ENCODE assay signal across 13 cellular contexts in genomic region chr6:170004585-170005210, GRCh38.
"Had no signal": no experiment of that assay in that cellular context is flagged by ENCODE, and none has a peak within 500 bp of the region (broad histone marks: within the 10 kb centered on the region; RNA-seq: fewer than 3 reads in every experiment).

No MANE protein-coding gene starts in this region.

- H3K27me3 ChIP-seq: pancreas had no signal

- H3K27ac Mint-ChIP-seq: activated T-cell treated with anti-CD3 and anti-CD28 coated beads, Interleukin-2, amount 50 U/mL, for 72 hours; immature natural killer cell; mesothelial cell of epicardium; stimulated activated effector memory CD8-positive, alpha-beta T cell treated with anti-CD3 and anti-CD28 coated beads, Interleukin-12 subunit alpha, Interleukin-12 subunit beta, amount 100 ng/mL, for 72 hours had no signal

- ATAC-seq: activated CD4-positive, CD25-positive, alpha-beta regulatory T cell treated with anti-CD3 and anti-CD28 coated beads, Interleukin-2, amount 50 U/mL, for 24 hours; activated T-cell treated with anti-CD3 and anti-CD28 coated beads, Interleukin-2, amount 50 U/mL, for 72 hours; lower lobe of right lung; pancreas; stimulated activated effector memory CD8-positive, alpha-beta T cell treated with anti-CD3 and anti-CD28 coated beads, Interleukin-12 subunit alpha, Interleukin-12 subunit beta, amount 100 ng/mL, for 72 hours had no signal

- DNase-seq: activated CD4-positive, alpha-beta T cell treated with anti-CD3 and anti-CD28 coated beads, Interleukin-2, amount 50 U/mL, for 1 hour; activated gamma-delta T cell treated with Interleukin-2 at 50 U/mL for 16 hours; activated T-cell treated with anti-CD3 and anti-CD28 coated beads, Interleukin-2, amount 50 U/mL, for 72 hours; immature natural killer cell; lower lobe of right lung; pancreas; stimulated activated CD4-positive, alpha-beta T cell treated with anti-CD3 and anti-CD28 coated beads, Interleukin-12 subunit alpha, Interleukin-12 subunit beta, amount 100 ng/mL, for 4 hours; T-helper 1 cell; T1000 had no signal

- H3K36me3 ChIP-seq: lower lobe of right lung, pancreas had no signal

- H3K36me3 Mint-ChIP-seq: stimulated activated effector memory CD8-positive, alpha-beta T cell treated with anti-CD3 and anti-CD28 coated beads, Interleukin-12 subunit alpha, Interleukin-12 subunit beta, amount 100 ng/mL, for 72 hours had no signal

- H3K9me3 ChIP-seq: pancreas had no signal

- H3K4me3 Mint-ChIP-seq: activated T-cell treated with anti-CD3 and anti-CD28 coated beads, Interleukin-2, amount 50 U/mL, for 72 hours; immature natural killer cell; mesothelial cell of epicardium; neural crest cell; stimulated activated effector memory CD8-positive, alpha-beta T cell treated with anti-CD3 and anti-CD28 coated beads, Interleukin-12 subunit alpha, Interleukin-12 subunit beta, amount 100 ng/mL, for 72 hours had no signal

- H3K4me1 ChIP-seq: lower lobe of right lung, pancreas had no signal

- H3K27ac ChIP-seq: lower lobe of right lung, pancreas had no signal

- H3K4me3 ChIP-seq: lower lobe of right lung, pancreas had no signal
